In the genomic region with DNA sequence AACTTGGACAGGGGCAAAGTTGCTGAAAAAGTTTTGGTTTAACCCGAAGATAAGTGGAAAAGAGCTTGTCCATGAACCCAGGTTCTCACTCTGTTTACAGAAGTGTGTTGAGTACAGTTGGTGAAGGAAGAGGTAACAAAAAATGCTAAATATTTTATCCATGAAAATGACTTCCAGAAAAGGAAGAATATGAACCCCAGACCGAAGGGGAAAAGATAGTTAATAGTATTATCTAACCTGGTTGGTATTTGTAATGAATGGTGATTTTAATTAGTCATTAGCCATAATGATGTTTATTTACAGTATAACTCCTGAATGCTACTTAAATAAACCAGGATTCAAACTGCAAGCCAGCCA, we compare ENCODE assay signal across 9 cellular contexts. TPM values are rescaled to one million over a fixed set of nuclear protein-coding genes. Genes with fewer than 3 reads are reported as not detected.
DNase-seq lines count a peak whose midpoint lies in the region; ATAC-seq and TF ChIP-seq lines count a peak whose summit lies in the region.
"Had no signal": no experiment of that assay in that cellular context is flagged by ENCODE, and none has a peak within 500 bp of the region (broad histone marks: within the 10 kb centered on the region; RNA-seq: fewer than 3 reads in every experiment).

No MANE protein-coding gene starts in this region.

- peaks cover 5% of the 10 kb centered on the region for H3K27me3 Mint-ChIP-seq in brain

- intact Hi-C loops in left ventricle myocardium inferior (cut with micrococcal nuclease) = no loop called here
- intact Hi-C loops in left cardiac atrium (cut with DNase I) = no loop called here
- intact Hi-C loops in uterus (cut with DNase I; ENCODE audit: low total_unique reads) = no loop called here

- H3K36me3 Mint-ChIP-seq in brain = peaks cover 64% of the 10 kb centered on the region

- WGBS in lung, 2 donors = 8 to 18% methylated on average over 2 of the region's 2 CpGs

- H3K27me3 ChIP-seq in left ventricle myocardium inferior (ENCODE audit: low read depth) (no peaks in the 10 kb centered on the region), lung (ENCODE audit: control insufficient read depth, insufficient read depth) (no peaks in the 10 kb centered on the region), uterus (no peaks in the 10 kb centered on the region)

- H3K4me1 ChIP-seq in left ventricle myocardium inferior = peaks cover 20% of the 10 kb centered on the region
- H3K4me1 ChIP-seq in lung (ENCODE audit: control insufficient read depth in 2 of 2, insufficient read depth in 2 of 2, low read length in 2 of 2) = peaks cover 2 to 3% of the 10 kb centered on the region in 2 donors
- no peaks in the 10 kb centered on the region for H3K4me1 ChIP-seq in uterus

- H3K4me3 Mint-ChIP-seq in brain = peak overlapping the region; percentile 71 to 90 (median 83)

- TF ChIP-seq CTCF in left ventricle myocardium inferior (IDR thresholded peaks at IDR 0.05; ENCODE audit: borderline replicate concordance) (no peak), brain (conservative IDR thresholded peaks at IDR 0.05) (no peak), lung (IDR thresholded peaks at IDR 0.05; ENCODE audit: control extremely low read depth, extremely low read depth) (no peak), uterus (IDR thresholded peaks at IDR 0.05) (no peak)

- H3K9me3 Mint-ChIP-seq in brain = peaks cover 0 to 3% (median 0%) of the 10 kb centered on the region in 5 experiments

- peak overlapping the region; percentile 81 for H3K27ac ChIP-seq in left ventricle myocardium inferior (replicated peaks)
- peak overlapping the region; percentile 66 to 81 for H3K27ac ChIP-seq in lung (ENCODE audit: low read depth in 1 of 2, low read length in 1 of 2)
- H3K27ac ChIP-seq in uterus = peak overlapping the region; percentile 86 to 90

- H3K4me3 ChIP-seq in left ventricle myocardium inferior (peak overlapping the region; percentile 73), lung (no peak overlapping the region), uterus (peak overlapping the region; percentile 64 to 78)

- DNase-seq in left ventricle myocardium inferior (no peak), left cardiac atrium (no peak), lung (ENCODE audit: low spot score) (no peak), uterus (no peak), HT-29 (ENCODE audit: low spot score) (no peak), foreskin melanocyte (no peak), pons (ENCODE audit: low spot score) (no peak)
- DNase-seq: NCI-H1092 treated with DMSO at 0.1 percent for 48 hours had no signal

- TF ChIP-seq POLR2A in uterus (IDR thresholded peaks at IDR 0.05) = no peak

- H3K36me3 ChIP-seq in left ventricle myocardium inferior (peaks cover 58% of the 10 kb centered on the region), lung (ENCODE audit: control insufficient read depth in 2 of 2, insufficient read depth in 2 of 2, low read length in 2 of 2) (peaks cover 8 to 16% of the 10 kb centered on the region in 2 donors), uterus (no peaks in the 10 kb centered on the region)

- peaks cover 12% of the 10 kb centered on the region for H3K4me1 Mint-ChIP-seq in brain

- no peaks in the 10 kb centered on the region for H3K9me3 ChIP-seq in left ventricle myocardium inferior (replicated peaks)
- no peaks in the 10 kb centered on the region for H3K9me3 ChIP-seq in lung (ENCODE audit: control insufficient read depth in 2 of 2, insufficient read depth in 1 of 2, low read length in 1 of 2)
- no peaks in the 10 kb centered on the region for H3K9me3 ChIP-seq in uterus

- ATAC-seq in left cardiac atrium (no peak), lung (ENCODE audit: insufficient read depth, low FRiP score) (no peak)

- H3K27ac Mint-ChIP-seq in brain = peak overlapping the region in 2 of 5 experiments; percentile 52 to 77

RNA-seq across cellular contexts. Expression of a gene that starts 0.6 kb away (rescaled TPM):
- total RNA-seq in left ventricle myocardium inferior (3.2 TPM), left cardiac atrium (1 to 10 TPM; 7.6 to 8.4 TPM), lung (10 to 100 TPM in 1 of 2 donors, 1 to 10 TPM in 1; 4.3 to 22.4 TPM), uterus (10 to 100 TPM in 2 of 4 donors, 1 to 10 TPM in 2; 2.3 to 20.7 (median 11.9) TPM)
- polyA plus RNA-seq in brain (ENCODE audit: insufficient read depth, low read depth, low replicate concordance) (2.0 TPM), lung (10 to 100 TPM in 1 of 2 donors, 1 to 10 TPM in 1; 6.4 to 13.5 TPM)
- total RNA-seq in HT-29 (2014; rRNA removed; shearing (Covaris generic)) = 1.9 and 2.2 TPM in 2 replicates

RNA-seq across cellular contexts. Expression of a gene that starts 17.3 kb away (rescaled TPM):
- not detected for total RNA-seq in left ventricle myocardium inferior
- not detected for total RNA-seq in left cardiac atrium
- polyA plus RNA-seq in brain (ENCODE audit: insufficient read depth, low read depth, low replicate concordance) = not detected
- total RNA-seq in lung = 1 to 10 TPM in 1 of 2 donors, not detected in 1; 1.4 TPM
- polyA plus RNA-seq in lung = under 1 TPM; 0.14 to 0.31 TPM
- not detected for total RNA-seq in uterus
- not detected in 2 replicates for total RNA-seq in HT-29 (2014; rRNA removed; shearing (Covaris generic))

RNA-seq across cellular contexts. Expression of a gene that starts 22.7 kb away (rescaled TPM):
- 5,474 TPM for total RNA-seq in left ventricle myocardium inferior
- over 10,000 TPM in 1 of 2 donors, 1,000 to 10,000 TPM in 1; 5,669 to 12,300 TPM for total RNA-seq in left cardiac atrium
- not detected for polyA plus RNA-seq in brain (ENCODE audit: insufficient read depth, low read depth, low replicate concordance)
- total RNA-seq in lung = 1,000 to 10,000 TPM in 1 of 2 donors, not detected in 1; 5,157 TPM
- not detected for polyA plus RNA-seq in lung
- total RNA-seq in uterus = 1,000 to 10,000 TPM in 1 of 4 donors, not detected in 3; 2,193 TPM
- not detected in 2 replicates for total RNA-seq in HT-29 (2014; rRNA removed; shearing (Covaris generic))

RNA-seq across cellular contexts. Expression of a gene that starts 40.1 kb away (rescaled TPM):
- total RNA-seq in left ventricle myocardium inferior = 103 TPM
- 10 to 100 TPM; 71.9 to 87.2 TPM for total RNA-seq in left cardiac atrium
- polyA plus RNA-seq in brain (ENCODE audit: insufficient read depth, low read depth, low replicate concordance) = 94.1 TPM
- 100 to 1,000 TPM in 1 of 2 donors, 10 to 100 TPM in 1; 59.4 to 127 TPM for total RNA-seq in lung
- 10 to 100 TPM; 25.5 to 41.3 TPM for polyA plus RNA-seq in lung
- 100 to 1,000 TPM in 1 of 4 donors, 10 to 100 TPM in 3; 30.0 to 126 (median 67.2) TPM for total RNA-seq in uterus
- 37.9 and 38.6 TPM in 2 replicates for total RNA-seq in HT-29 (2014; rRNA removed; shearing (Covaris generic))
